8 cellular contexts compared by ENCODE assay signal in genomic region chr1:170929835-170930554, GRCh38. TPM values are rescaled to one million over a fixed set of nuclear protein-coding genes. Genes with fewer than 3 reads are reported as not detected.
DNase-seq lines count a peak whose midpoint lies in the region; ATAC-seq and TF ChIP-seq lines count a peak whose summit lies in the region.

No MANE protein-coding gene starts in this region.

- H3K9ac ChIP-seq in MM.1S (ENCODE audit: low read length) = no peak overlapping the region

- H3K4me3 ChIP-seq in GM12875 (ENCODE audit: low read depth, low read length) = no peak overlapping the region
- H3K4me3 ChIP-seq in MM.1S (ENCODE audit: low read length) = no peak overlapping the region
- no peak overlapping the region for H3K4me3 ChIP-seq in epithelial cell of proximal tubule (ENCODE audit: low read depth, low read length)

- peak overlapping the region; percentile 9; the same call in 1 of the 2 replicates for H3K4me2 ChIP-seq in MM.1S (ENCODE audit: low read depth, low read length)

- peak overlapping the region; percentile 42 for H2AFZ ChIP-seq in MM.1S (ENCODE audit: low read length)

- no peaks in the 10 kb centered on the region for H3K27me3 ChIP-seq in MM.1S (replicated peaks; ENCODE audit: insufficient read depth, low read length)

- no peaks in the 10 kb centered on the region for H3K79me2 ChIP-seq in MM.1S (ENCODE audit: low read length)

- TF ChIP-seq CTCF in GM12875 (IDR thresholded peaks at IDR 0.05; ENCODE audit: borderline replicate concordance, insufficient read depth, low read depth, low read length) (peak; percentile 60; the same call in 1 of the 2 replicates), MM.1S (IDR thresholded peaks at IDR 0.05; ENCODE audit: low read length) (peak; percentile 92), epithelial cell of proximal tubule (conservative IDR thresholded peaks at IDR 0.05; ENCODE audit: low read depth, low read length) (peak; percentile 75)

- H3K9me3 ChIP-seq in MM.1S (replicated peaks; ENCODE audit: insufficient read depth, low read length) = no peaks in the 10 kb centered on the region

- peaks cover 16% of the 10 kb centered on the region for H3F3A ChIP-seq in MM.1S (ENCODE audit: insufficient read depth, low read length)

- peak; percentile 88 for ATAC-seq in HG02571 (IDR thresholded peaks at IDR 0.05; ENCODE audit: unreplicated experiment)

- H3K9me2 ChIP-seq in MM.1S (replicated peaks; ENCODE audit: insufficient read depth, low read length) = no peaks in the 10 kb centered on the region

- H3K27ac ChIP-seq in MM.1S (ENCODE audit: low read length) = no peak overlapping the region

- H3K4me1 ChIP-seq in MM.1S (ENCODE audit: low read length) = peaks cover 21% of the 10 kb centered on the region

- H3K36me3 ChIP-seq in MM.1S (replicated peaks; ENCODE audit: insufficient read depth, low read length) = no peaks in the 10 kb centered on the region

- H4K20me1 ChIP-seq in MM.1S (ENCODE audit: insufficient read depth, low read length) = no peaks in the 10 kb centered on the region

- DNase-seq in AG20443 (ENCODE audit: low spot score) (peak; percentile 81), MM.1S (peak; percentile 82), SK-N-DZ (ENCODE audit: low spot score) (peak; percentile 37), epithelial cell of proximal tubule (ENCODE audit: low read depth) (peak; percentile 4), mucosa of gallbladder (ENCODE audit: low spot score) (peak; percentile 20), cerebellar nuclear complex (lab: John Stamatoyannopoulos, UW) (no peak)

RNA-seq across cellular contexts. Expression of gene MROH9, which starts 5.3 kb away (rescaled TPM):
- not detected in 2 replicates for polyA plus RNA-seq in SK-N-DZ (2014; cell fraction: cytosol; rRNA removed)
- not detected in 2 replicates for polyA plus RNA-seq in SK-N-DZ (2014; cell fraction: nucleus; rRNA removed)
- total RNA-seq in epithelial cell of proximal tubule = not detected in 2 replicates
- total RNA-seq in mucosa of gallbladder = not detected

Comparison
In these comparisons a context has a peak if more than half of its experiments do, and no peak if none do; other contexts are left out.
1. DNase-seq: peak in AG20443 (single experiment), MM.1S (single experiment), SK-N-DZ (single experiment), epithelial cell of proximal tubule (single experiment) and mucosa of gallbladder (single experiment); none in cerebellar nuclear complex (0 of 2).
2. Peak in every context shown above with its lines, with median percentiles within 50 percentile points of each other: CTCF ChIP-seq.